8 cellular contexts compared by ENCODE assay signal in genomic region chr6:35719830-35720733, GRCh38. TPM values are rescaled to one million over a fixed set of nuclear protein-coding genes. Genes with fewer than 3 reads are reported as not detected.
DNase-seq lines count a peak whose midpoint lies in the region; ATAC-seq and TF ChIP-seq lines count a peak whose summit lies in the region.

No MANE protein-coding gene starts in this region.

- TF ChIP-seq CTCF in vagina (IDR thresholded peaks at IDR 0.05): no peak

- H3K9me3 ChIP-seq in ectodermal cell (ENCODE audit: control insufficient read depth, low read length) (no peaks in the 10 kb centered on the region), vagina (no peaks in the 10 kb centered on the region)

- H3K36me3 ChIP-seq in ectodermal cell (ENCODE audit: control insufficient read depth, insufficient read depth, low read length) (no peaks in the 10 kb centered on the region), vagina (no peaks in the 10 kb centered on the region)

- H3K27ac ChIP-seq in ectodermal cell (ENCODE audit: insufficient read depth, low read depth, low read length, poor library complexity, severe bottlenecking) (peak overlapping the region; percentile 63), vagina (peak overlapping the region; percentile 74)

- peak; percentile 61 for ATAC-seq in GM18502 (IDR thresholded peaks at IDR 0.05; ENCODE audit: poor library complexity, unreplicated experiment)
- peak; percentile 50 for ATAC-seq in HG02588 (IDR thresholded peaks at IDR 0.05; ENCODE audit: unreplicated experiment)

- peak; percentile 13 for DNase-seq in RPMI8226
- DNase-seq in midbrain (lab: John Stamatoyannopoulos, UW): peak; percentile 53
- DNase-seq in vagina (ENCODE audit: extremely low spot score in 2 of 2): peak in 1 of 2 donors; percentile 87
- DNase-seq in NCI-H2196 (lab: John Stamatoyannopoulos, UW; ENCODE audit: unreplicated experiment): no peak
- no peak for DNase-seq in activated gamma-delta T cell (lab: John Stamatoyannopoulos, UW)

- H3K4me1 ChIP-seq in ectodermal cell (ENCODE audit: control insufficient read depth, insufficient read depth, low read length): peaks cover 30% of the 10 kb centered on the region
- H3K4me1 ChIP-seq in vagina: peaks cover 58% of the 10 kb centered on the region

- H3K4me3 ChIP-seq in ectodermal cell (ENCODE audit: insufficient read depth, low read depth, low read length): peak overlapping the region; percentile 6
- H3K4me3 ChIP-seq in vagina: peak overlapping the region; percentile 12

- intact Hi-C loops in vagina (cut with DNase I): no loop called here

- H3K27me3 ChIP-seq in ectodermal cell (ENCODE audit: control insufficient read depth, insufficient read depth, low read length, poor library complexity, severe bottlenecking): no peaks in the 10 kb centered on the region
- H3K27me3 ChIP-seq in vagina: no peaks in the 10 kb centered on the region

- 27 to 31% methylated on average over 21 of the region's 21 CpGs for WGBS in ectodermal cell, 2 experiments

- no peak for TF ChIP-seq POLR2A in vagina (IDR thresholded peaks at IDR 0.05)

RNA-seq across cellular contexts. Expression of gene ARMC12, which starts 16.8 kb away (rescaled TPM):
- polyA plus RNA-seq in ectodermal cell (2013, experiment 1 of 4): 2.5 TPM
- 3.9 TPM for polyA plus RNA-seq in ectodermal cell (2013, experiment 2 of 4)
- polyA plus RNA-seq in ectodermal cell (2013, experiment 3 of 4): 2.6 TPM
- 3.8 TPM for polyA plus RNA-seq in ectodermal cell (2013, experiment 4 of 4)
- total RNA-seq in vagina: not detected

RNA-seq across cellular contexts. Expression of gene FKBP5, which starts 31.4 kb away (rescaled TPM):
- 56.8 TPM for polyA plus RNA-seq in ectodermal cell (2013, experiment 1 of 4)
- 46.7 TPM for polyA plus RNA-seq in ectodermal cell (2013, experiment 2 of 4)
- polyA plus RNA-seq in ectodermal cell (2013, experiment 3 of 4): 33.4 TPM
- polyA plus RNA-seq in ectodermal cell (2013, experiment 4 of 4): 34.6 TPM
- 246 TPM for total RNA-seq in vagina

RNA-seq across cellular contexts. Expression of gene CLPSL2, which starts 56.3 kb away (rescaled TPM):
- not detected for polyA plus RNA-seq in ectodermal cell (2013, experiment 1 of 4)
- polyA plus RNA-seq in ectodermal cell (2013, experiment 2 of 4): 1.3 TPM
- polyA plus RNA-seq in ectodermal cell (2013, experiment 3 of 4): 1.3 TPM
- 2.4 TPM for polyA plus RNA-seq in ectodermal cell (2013, experiment 4 of 4)
- total RNA-seq in vagina: not detected

Comparison
In these comparisons a context has a peak if more than half of its experiments do, and no peak if none do; other contexts are left out.
1. DNase-seq: peak in RPMI8226 (single experiment) and midbrain (single experiment); none in NCI-H2196 (single experiment) and activated gamma-delta T cell (single experiment).